Comparison of ENCODE assay signal across 8 cellular contexts in genomic region chr15:36052641-36053040, GRCh38.
DNase-seq lines count a peak whose midpoint lies in the region; ATAC-seq and TF ChIP-seq lines count a peak whose summit lies in the region.
"Not testable (repeated sequence)": the region's sequence is repeated elsewhere in the genome, so short reads cannot be mapped to it uniquely, and the experiment has no call there.

No MANE protein-coding gene starts in this region.

- not testable (repeated sequence) for H2AFZ ChIP-seq in GM23338; OCI-LY1 (ENCODE audit: low read length)

- POLR2A ChIA-PET in WTC11 (lab: Charles Lee): not testable (repeated sequence)

- H3F3A ChIP-seq in GM23338 (replicated peaks; ENCODE audit: low read depth); OCI-LY1 (ENCODE audit: insufficient read depth, low read length): not testable (repeated sequence)

- H3K27me3 ChIP-seq in GM23338 (ENCODE audit: insufficient read depth); OCI-LY1 (ENCODE audit: insufficient read depth, low read length): not testable (repeated sequence)

- not testable (repeated sequence) for ATAC-seq in GM23338
- peak; percentile 52 for ATAC-seq in WTC11

- H3K4me1 Mint-ChIP-seq in GM23338, WTC11: not testable (repeated sequence)
- H3K4me1 Mint-ChIP-seq in progenitor cell of endocrine pancreas (ENCODE audit: low read depth): peaks cover 20% of the 10 kb centered on the region

- H3K4me3 ChIP-seq in GM23338; LNCaP clone FGC (ENCODE audit: low read depth, low read length); OCI-LY1 (ENCODE audit: low read depth, low read length, poor library complexity, severe bottlenecking): not testable (repeated sequence)

- not testable (repeated sequence) for H3K36me3 Mint-ChIP-seq in GM23338 (ENCODE audit: low read depth); WTC11; progenitor cell of endocrine pancreas (ENCODE audit: insufficient read depth)

- H3K9me2 ChIP-seq in GM23338 (ENCODE audit: insufficient read depth); OCI-LY1 (ENCODE audit: low read depth, low read length): not testable (repeated sequence)

- H4K20me1 ChIP-seq in GM23338 (replicated peaks; ENCODE audit: insufficient read depth); OCI-LY1 (ENCODE audit: insufficient read depth, low read length): not testable (repeated sequence)

- not testable (repeated sequence) for DNase-seq in AG09319 (ENCODE audit: extremely low read depth, low read depth); progenitor cell of endocrine pancreas (ENCODE audit: low spot score, unreplicated experiment)
- DNase-seq in GM23338 (ENCODE audit: low spot score) (peak; percentile 50), LNCaP clone FGC (ENCODE audit: low read depth) (peak; percentile 2), WTC11 (ENCODE audit: low spot score) (peak; percentile 26), fibroblast of gingiva (ENCODE audit: low read depth) (peak; percentile 41), iPS DF 19.7 (ENCODE audit: low read depth, low spot score) (peak; percentile 23)

- CTCF ChIA-PET in WTC11 (lab: Charles Lee): interaction anchor here (0.6 to 1.0 kb wide), 2 partner anchors 13 to 301 kb away, joined by 3 to 6 read pairs; no protein-coding TSS in a partner anchor

- H3K27ac Mint-ChIP-seq in GM23338, WTC11, progenitor cell of endocrine pancreas: not testable (repeated sequence)

- H3K9ac ChIP-seq in OCI-LY1 (ENCODE audit: low read length): not testable (repeated sequence)

- not testable (repeated sequence) for H3K4me3 Mint-ChIP-seq in GM23338; WTC11; progenitor cell of endocrine pancreas (ENCODE audit: low read depth)

- H3K4me2 ChIP-seq in GM23338; OCI-LY1 (ENCODE audit: low read length): not testable (repeated sequence)

- H3K27me3 Mint-ChIP-seq in GM23338 (ENCODE audit: insufficient read depth, low read depth, poor library complexity); WTC11 (ENCODE audit: low read depth); progenitor cell of endocrine pancreas: not testable (repeated sequence)

- peak; percentile 14 for TF ChIP-seq CTCF in AG09319 (IDR thresholded peaks at IDR 0.05; ENCODE audit: low read depth, low read length)
- peak; percentile 52 to 71 for TF ChIP-seq CTCF in GM23338 (conservative IDR thresholded peaks at IDR 0.05; ENCODE audit: low read depth in 2 of 2)
- TF ChIP-seq CTCF in LNCaP clone FGC (IDR thresholded peaks at IDR 0.05; ENCODE audit: control insufficient read depth, extremely low read depth, insufficient read depth): peak; percentile 54
- peak; percentile 19; the same call in 1 of the 2 replicates for TF ChIP-seq CTCF in OCI-LY1 (IDR thresholded peaks at IDR 0.05; ENCODE audit: low read length)
- TF ChIP-seq CTCF in WTC11 (IDR thresholded peaks at IDR 0.05): not testable (repeated sequence)
- peak; percentile 25 for TF ChIP-seq CTCF in progenitor cell of endocrine pancreas (IDR thresholded peaks at IDR 0.05; ENCODE audit: unreplicated experiment)

- not testable (repeated sequence) for H3K79me2 ChIP-seq in GM23338 (replicated peaks; ENCODE audit: insufficient read depth); OCI-LY1 (ENCODE audit: insufficient read depth, low read length)

- not testable (repeated sequence) for H3K27ac ChIP-seq in GM23338 (ENCODE audit: low read depth); OCI-LY1 (ENCODE audit: low read depth, low read length, poor library complexity, severe bottlenecking)

- H3K9me3 Mint-ChIP-seq in GM23338; WTC11; progenitor cell of endocrine pancreas (ENCODE audit: low read depth): not testable (repeated sequence)

- H3K9me3 ChIP-seq in OCI-LY1 (ENCODE audit: low read length): not testable (repeated sequence)

- H3K36me3 ChIP-seq in GM23338 (ENCODE audit: insufficient read depth); OCI-LY1 (ENCODE audit: insufficient read depth, low read length): not testable (repeated sequence)

- H3K4me1 ChIP-seq in GM23338 (ENCODE audit: insufficient read depth); OCI-LY1 (ENCODE audit: insufficient read depth, low read length, severe bottlenecking): not testable (repeated sequence)
